Comparison of ENCODE assay signal across 22 cellular contexts in the genomic region with DNA sequence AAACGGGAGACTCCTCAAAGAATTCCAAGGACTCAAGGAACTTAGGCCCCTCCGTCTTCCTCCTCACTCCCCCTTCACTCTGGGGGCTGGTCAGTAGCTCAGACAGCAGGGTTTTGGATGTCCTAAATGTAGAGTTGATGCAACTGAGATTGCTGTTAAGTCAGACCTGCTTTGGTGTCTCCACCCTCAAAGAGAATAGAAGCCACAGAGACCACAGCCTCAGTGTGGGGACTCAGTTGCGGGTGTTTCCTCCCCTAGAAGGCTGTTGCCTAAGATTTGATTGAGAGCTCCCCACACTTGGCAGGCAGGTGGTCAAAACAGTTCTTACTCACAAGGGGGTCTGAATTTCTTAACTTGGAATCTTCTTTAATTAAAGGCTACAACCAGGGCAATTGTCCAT. TPM values are rescaled to one million over a fixed set of nuclear protein-coding genes. Genes with fewer than 3 reads are reported as not detected.
DNase-seq lines count a peak whose midpoint lies in the region; ATAC-seq, FAIRE-seq and TF ChIP-seq lines count a peak whose summit lies in the region.
"Had no signal": no experiment of that assay in that cellular context is flagged by ENCODE, and none has a peak within 500 bp of the region (broad histone marks: within the 10 kb centered on the region; RNA-seq: fewer than 3 reads in every experiment).

No MANE protein-coding gene starts in this region.

- H3F3A ChIP-seq in MM.1S (ENCODE audit: insufficient read depth, low read length): peaks cover 14% of the 10 kb centered on the region

- H3K9ac ChIP-seq in MM.1S (ENCODE audit: low read length): no peak overlapping the region
- H3K9ac ChIP-seq: SK-N-SH had no signal

- intact Hi-C loops in activated CD8-positive, alpha-beta T cell treated with anti-CD3 and anti-CD28 coated beads for 36 hours (cut with micrococcal nuclease): loop anchor here (5.0 kb wide), 2 partner anchors 53 to 173 kb away; no protein-coding TSS in a partner anchor

- no peak overlapping the region for H2AFZ ChIP-seq in MM.1S (ENCODE audit: low read length)

- H3K27me3 ChIP-seq in MM.1S (replicated peaks; ENCODE audit: insufficient read depth, low read length) (no peaks in the 10 kb centered on the region), upper lobe of left lung (no peaks in the 10 kb centered on the region)
- H3K27me3 ChIP-seq: body of pancreas, heart left ventricle, right lobe of liver had no signal

- no peak overlapping the region for H3K4me2 ChIP-seq in MM.1S (ENCODE audit: low read depth, low read length)
- H3K4me2 ChIP-seq: SK-N-SH had no signal

- TF ChIP-seq EP300 in upper lobe of left lung (IDR thresholded peaks at IDR 0.05): no peak

- H3K27ac ChIP-seq in MM.1S (ENCODE audit: low read length): 0 out of 2 replicates have a peak overlapping the region, but pooled peaks have one; percentile 3
- H3K27ac ChIP-seq in upper lobe of left lung: no peak overlapping the region
- H3K27ac ChIP-seq: body of pancreas, heart left ventricle, right lobe of liver had no signal

- H3K4me3 ChIP-seq in MM.1S (ENCODE audit: low read length) (no peak overlapping the region), upper lobe of left lung (no peak overlapping the region)
- H3K4me3 ChIP-seq: body of pancreas, heart left ventricle, right lobe of liver had no signal

- H3K27me3 Mint-ChIP-seq in activated naive CD8-positive, alpha-beta T cell: no peaks in the 10 kb centered on the region
- peaks cover 41% of the 10 kb centered on the region for H3K27me3 Mint-ChIP-seq in activated naive CD8-positive, alpha-beta T cell treated with anti-CD3 and anti-CD28 coated beads, Interleukin-2, amount 50 U/mL, for 24 hours
- no peaks in the 10 kb centered on the region for H3K27me3 Mint-ChIP-seq in activated CD8-positive, alpha-beta T cell treated with anti-CD3 and anti-CD28 coated beads for 36 hours
- peaks cover 25% of the 10 kb centered on the region for H3K27me3 Mint-ChIP-seq in osteocyte (ENCODE audit: unreplicated experiment)

- no peaks in the 10 kb centered on the region for H3K9me2 ChIP-seq in MM.1S (replicated peaks; ENCODE audit: insufficient read depth, low read length)
- H3K9me2 ChIP-seq: SK-N-SH had no signal

- H3K4me1 ChIP-seq in MM.1S (ENCODE audit: low read length) (peaks cover 47% of the 10 kb centered on the region), upper lobe of left lung (peaks cover 14 to 18% (median 16%) of the 10 kb centered on the region in 4 donors)

- FAIRE-seq in D721Med (lab: Jason Lieb, UNC): no peak
- FAIRE-seq: TTC549 had no signal

- peaks cover 85% of the 10 kb centered on the region for H3K4me1 Mint-ChIP-seq in activated naive CD8-positive, alpha-beta T cell (ENCODE audit: low read depth)
- peaks cover 62% of the 10 kb centered on the region for H3K4me1 Mint-ChIP-seq in activated naive CD8-positive, alpha-beta T cell treated with anti-CD3 and anti-CD28 coated beads, Interleukin-2, amount 50 U/mL, for 24 hours
- peaks cover 72% of the 10 kb centered on the region for H3K4me1 Mint-ChIP-seq in activated CD8-positive, alpha-beta T cell treated with anti-CD3 and anti-CD28 coated beads for 36 hours (ENCODE audit: low read depth)
- H3K4me1 Mint-ChIP-seq in osteocyte (ENCODE audit: unreplicated experiment): peaks cover 35% of the 10 kb centered on the region

- POLR2A ChIA-PET in activated CD8-positive, alpha-beta T cell treated with anti-CD3 and anti-CD28 coated beads for 36 hours (lab: Charles Lee): interaction anchor here (0.9 to 3.3 kb wide), 7 partner anchors 9 to 151 kb away, joined by 3 to 15 read pairs (median 5); no protein-coding TSS in a partner anchor

- ATAC-seq in activated naive CD8-positive, alpha-beta T cell treated with anti-CD3 and anti-CD28 coated beads, Interleukin-2, amount 50 U/mL, for 24 hours: no peak
- ATAC-seq in activated CD8-positive, alpha-beta T cell treated with anti-CD3 and anti-CD28 coated beads for 36 hours: peak; percentile 27
- no peak for ATAC-seq in upper lobe of left lung (ENCODE audit: low FRiP score in 2 of 2)
- ATAC-seq: body of pancreas, HCT116, heart left ventricle, right lobe of liver had no signal

- H3K36me3 Mint-ChIP-seq in activated naive CD8-positive, alpha-beta T cell: peaks cover 7% of the 10 kb centered on the region
- no peaks in the 10 kb centered on the region for H3K36me3 Mint-ChIP-seq in activated naive CD8-positive, alpha-beta T cell treated with anti-CD3 and anti-CD28 coated beads, Interleukin-2, amount 50 U/mL, for 24 hours (ENCODE audit: low read depth)
- peaks cover 3% of the 10 kb centered on the region for H3K36me3 Mint-ChIP-seq in activated CD8-positive, alpha-beta T cell treated with anti-CD3 and anti-CD28 coated beads for 36 hours (ENCODE audit: low read depth)
- peaks cover 40% of the 10 kb centered on the region for H3K36me3 Mint-ChIP-seq in osteocyte (ENCODE audit: unreplicated experiment)
- H3K36me3 Mint-ChIP-seq: IgD-negative memory B cell had no signal

- no peaks in the 10 kb centered on the region for H4K20me1 ChIP-seq in MM.1S (ENCODE audit: insufficient read depth, low read length)

- H3K36me3 ChIP-seq in MM.1S (replicated peaks; ENCODE audit: insufficient read depth, low read length) (no peaks in the 10 kb centered on the region), upper lobe of left lung (no peaks in the 10 kb centered on the region)
- H3K36me3 ChIP-seq: right lobe of liver had no signal

- TF ChIP-seq POLR2A in upper lobe of left lung (IDR thresholded peaks at IDR 0.05): no peak

- peak overlapping the region; percentile 92 for H3K4me3 Mint-ChIP-seq in activated naive CD8-positive, alpha-beta T cell
- no peak overlapping the region for H3K4me3 Mint-ChIP-seq in activated naive CD8-positive, alpha-beta T cell treated with anti-CD3 and anti-CD28 coated beads, Interleukin-2, amount 50 U/mL, for 24 hours
- no peak overlapping the region for H3K4me3 Mint-ChIP-seq in activated CD8-positive, alpha-beta T cell treated with anti-CD3 and anti-CD28 coated beads for 36 hours
- no peak overlapping the region for H3K4me3 Mint-ChIP-seq in osteocyte (ENCODE audit: unreplicated experiment)
- H3K4me3 Mint-ChIP-seq: IgD-negative memory B cell, immature natural killer cell had no signal

- H3K9me3 ChIP-seq in MM.1S (replicated peaks; ENCODE audit: insufficient read depth, low read length) (no peaks in the 10 kb centered on the region), upper lobe of left lung (no peaks in the 10 kb centered on the region)
- H3K9me3 ChIP-seq: body of pancreas, right lobe of liver, SK-N-SH had no signal

- no peak for DNase-seq in activated naive CD8-positive, alpha-beta T cell treated with anti-CD3 and anti-CD28 coated beads, Interleukin-2, amount 50 U/mL, for 24 hours
- peak; percentile 19 for DNase-seq in MM.1S
- DNase-seq in activated CD8-positive, alpha-beta T cell treated with anti-CD3 and anti-CD28 coated beads for 36 hours: peak; percentile 78
- peak; percentile 27 for DNase-seq in osteocyte (ENCODE audit: extremely low spot score, unreplicated experiment)
- no peak for DNase-seq in NCI-H1436 treated with DMSO at 0.1 percent for 48 hours (lab: John Stamatoyannopoulos, UW)
- DNase-seq in D721Med (ENCODE audit: insufficient read length, low spot score): no peak
- DNase-seq in upper lobe of left lung: no peak
- DNase-seq: body of pancreas; COR-L47; EL; heart left ventricle; immature natural killer cell; NCI-H1048; NCI-H2171 treated with DMSO at 0.1 percent for 48 hours; NCI-H748 treated with DMSO at 0.1 percent for 48 hours; right lobe of liver; SK-N-SH; stimulated activated CD4-positive, alpha-beta T cell treated with anti-CD3 and anti-CD28 coated beads, Interleukin-1b, Interleukin-23, amount 100 ng/mL, for 48 hours had no signal

- H3K9me3 Mint-ChIP-seq in activated naive CD8-positive, alpha-beta T cell (ENCODE audit: low read depth): no peaks in the 10 kb centered on the region
- no peaks in the 10 kb centered on the region for H3K9me3 Mint-ChIP-seq in activated naive CD8-positive, alpha-beta T cell treated with anti-CD3 and anti-CD28 coated beads, Interleukin-2, amount 50 U/mL, for 24 hours
- H3K9me3 Mint-ChIP-seq in activated CD8-positive, alpha-beta T cell treated with anti-CD3 and anti-CD28 coated beads for 36 hours: peaks cover 4% of the 10 kb centered on the region
- no peaks in the 10 kb centered on the region for H3K9me3 Mint-ChIP-seq in osteocyte (ENCODE audit: unreplicated experiment)
- H3K9me3 Mint-ChIP-seq: immature natural killer cell had no signal

- TF ChIP-seq CTCF in MM.1S (IDR thresholded peaks at IDR 0.05; ENCODE audit: low read length) (no peak), osteocyte (IDR thresholded peaks at IDR 0.05) (no peak), D721Med (IDR thresholded peaks at IDR 0.05; ENCODE audit: insufficient read depth, missing control alignments) (no peak), upper lobe of left lung (IDR thresholded peaks at IDR 0.05) (no peak)
- TF ChIP-seq CTCF in activated CD8-positive, alpha-beta T cell treated with anti-CD3 and anti-CD28 coated beads for 36 hours (IDR thresholded peaks at IDR 0.05): no peak

- WGBS in upper lobe of left lung, 2 donors: 59 to 64% methylated on average over 2 to 3 of the region's 3 CpGs

- H3K79me2 ChIP-seq in MM.1S (ENCODE audit: low read length): peaks cover 59% of the 10 kb centered on the region

- CTCF ChIA-PET in activated CD8-positive, alpha-beta T cell treated with anti-CD3 and anti-CD28 coated beads for 36 hours (lab: Charles Lee): interaction anchor here (1.0 to 3.2 kb wide), 8 partner anchors 8 to 73 kb away, joined by 4 to 20 read pairs (median 9); no protein-coding TSS in a partner anchor

- peak overlapping the region; percentile 31 for H3K27ac Mint-ChIP-seq in activated naive CD8-positive, alpha-beta T cell
- H3K27ac Mint-ChIP-seq in activated naive CD8-positive, alpha-beta T cell treated with anti-CD3 and anti-CD28 coated beads, Interleukin-2, amount 50 U/mL, for 24 hours: no peak overlapping the region
- H3K27ac Mint-ChIP-seq in activated CD8-positive, alpha-beta T cell treated with anti-CD3 and anti-CD28 coated beads for 36 hours: peak overlapping the region; percentile 31
- H3K27ac Mint-ChIP-seq in osteocyte (ENCODE audit: unreplicated experiment): no peak overlapping the region
- H3K27ac Mint-ChIP-seq: IgD-negative memory B cell had no signal

RNA-seq across cellular contexts. Expression of a gene that starts 7.6 kb away (rescaled TPM):
- 1 to 10 TPM; 3.7 to 4.4 TPM for total RNA-seq in activated CD8-positive, alpha-beta T cell treated with anti-CD3 and anti-CD28 coated beads for 36 hours
- total RNA-seq in osteocyte (64.7 and 73.3 TPM in 2 replicates), upper lobe of left lung (10 to 100 TPM in 4 of 6 donors, 1 to 10 TPM in 2; 5.3 to 32.5 (median 16.2) TPM)

Comparison
In these comparisons a context has a peak if more than half of its experiments do, and no peak if none do; other contexts are left out.
1. H3K27ac Mint-ChIP-seq: peak in activated naive CD8-positive, alpha-beta T cell (single experiment) and activated CD8-positive, alpha-beta T cell treated with anti-CD3 and anti-CD28 coated beads for 36 hours (single experiment); none in activated naive CD8-positive, alpha-beta T cell treated with anti-CD3 and anti-CD28 coated beads, Interleukin-2, amount 50 U/mL, for 24 hours (single experiment) and osteocyte (single experiment).
2. DNase-seq: peak in MM.1S (single experiment), activated CD8-positive, alpha-beta T cell treated with anti-CD3 and anti-CD28 coated beads for 36 hours (single experiment) and osteocyte (single experiment); none in activated naive CD8-positive, alpha-beta T cell treated with anti-CD3 and anti-CD28 coated beads, Interleukin-2, amount 50 U/mL, for 24 hours (single experiment), NCI-H1436 treated with DMSO at 0.1 percent for 48 hours (single experiment), D721Med (single experiment) and upper lobe of left lung (0 of 2).